1 cellular context compared by ENCODE assay signal in the genomic region with DNA sequence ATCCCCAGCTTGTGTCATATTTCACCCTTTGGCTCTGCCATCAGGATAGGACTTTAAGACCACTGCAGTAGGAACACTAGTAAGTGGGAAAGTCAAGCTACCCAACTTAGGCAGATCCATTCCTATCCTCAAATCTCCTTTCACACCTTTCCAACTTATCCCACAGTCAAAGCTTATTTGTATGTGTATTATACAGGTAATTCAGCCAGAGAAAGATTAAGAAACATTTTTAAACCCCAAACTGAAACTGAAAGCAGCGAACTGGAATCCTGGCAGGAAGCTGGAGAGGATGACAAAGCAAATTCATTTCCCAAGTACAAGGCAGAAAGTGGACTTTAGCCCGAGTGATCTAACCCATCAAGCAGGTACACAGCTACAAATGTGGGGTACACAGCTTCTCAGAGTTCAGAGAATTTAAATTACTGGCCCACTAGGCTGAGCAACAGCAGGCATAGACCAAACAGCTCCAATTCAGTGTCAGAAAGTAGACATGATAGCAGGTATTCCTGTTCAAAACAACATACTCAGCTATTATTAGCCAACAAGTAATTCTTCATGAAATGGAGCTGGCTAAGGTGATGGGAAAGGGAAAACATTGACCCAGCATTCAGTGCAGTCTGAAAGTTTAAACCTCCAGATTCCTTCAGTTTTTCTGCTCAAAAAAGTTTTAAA.
TF ChIP-seq lines count a peak whose summit lies in the region.

No MANE protein-coding gene starts in this region.

TF ChIP-seq in HCT116, 20 proteins besides CTCF, POLR2A, EP300 and RAD21 (continued from another document):
- no peak for TF ChIP-seq REST (IDR thresholded peaks at IDR 0.05; ENCODE audit: low read depth)
- TF ChIP-seq CBX3 (IDR thresholded peaks at IDR 0.05; ENCODE audit: low read depth), result no peak; the same call in 1 of the 2 replicates
